Comparison of ENCODE assay signal across 1 cellular context in genomic region chr5:171311698-171312083, GRCh38.
A peak's percentile ranks its signal among the peaks of the same experiment; 100 is the strongest.
TF ChIP-seq lines count a peak whose summit lies in the region.

No MANE protein-coding gene starts in this region.

TF ChIP-seq in GM12878, 131 proteins besides CTCF, POLR2A, EP300 and RAD21:
- peak; percentile 8 for TF ChIP-seq SUZ12 (IDR thresholded peaks at IDR 0.05; ENCODE audit: unreplicated experiment)
- no peak for TF ChIP-seq TAF1 (IDR thresholded peaks at IDR 0.05; ENCODE audit: borderline replicate concordance, low read depth, low read length)
- TF ChIP-seq ZNF592 (IDR thresholded peaks at IDR 0.05), result no peak
- TF ChIP-seq SIN3A (IDR thresholded peaks at IDR 0.05; ENCODE audit: low read depth, low read length), result no peak
